Comparison of ENCODE assay signal across 14 cellular contexts in the genomic region with DNA sequence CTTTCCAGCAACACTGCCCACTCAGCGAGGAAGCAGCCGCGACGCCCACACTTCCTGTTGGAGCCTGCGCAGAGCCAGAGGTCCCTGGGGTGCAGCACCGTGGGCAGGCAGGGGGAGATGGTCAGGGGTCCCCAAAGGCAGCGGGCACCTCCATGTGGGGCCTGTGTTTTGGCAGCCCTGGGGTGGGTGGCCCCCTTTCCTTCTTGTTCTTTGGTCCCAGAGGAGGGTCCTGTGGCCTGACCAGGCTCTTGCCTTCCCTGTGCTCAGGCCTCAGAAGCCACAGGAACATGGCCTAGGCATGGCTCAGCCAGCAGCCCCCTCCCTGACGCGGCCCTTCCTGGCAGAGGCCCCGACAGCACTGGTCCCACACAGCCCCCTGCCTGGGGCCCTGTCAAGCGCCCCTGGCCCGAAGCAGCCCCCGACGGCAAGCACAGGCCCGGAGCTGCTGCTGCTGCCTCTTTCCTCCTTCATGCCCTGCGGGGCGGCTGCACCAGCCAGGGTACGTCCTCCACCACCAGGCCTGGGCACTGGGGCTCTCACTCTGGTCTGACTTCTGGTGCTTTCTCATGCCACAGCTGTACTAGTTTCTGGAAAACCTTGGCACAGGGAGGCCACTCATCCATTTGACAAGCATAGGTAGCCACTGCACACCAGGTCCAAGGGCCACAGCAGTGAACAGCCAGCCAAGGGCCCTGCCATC. TPM values are rescaled to one million over a fixed set of nuclear protein-coding genes. Genes with fewer than 3 reads are reported as not detected.
A peak's percentile ranks its signal among the peaks of the same experiment; 100 is the strongest.
DNase-seq lines count a peak whose midpoint lies in the region; ATAC-seq and TF ChIP-seq lines count a peak whose summit lies in the region.
"Had no signal": no experiment of that assay in that cellular context is flagged by ENCODE, and none has a peak within 500 bp of the region (broad histone marks: within the 10 kb centered on the region; RNA-seq: fewer than 3 reads in every experiment).

No MANE protein-coding gene starts in this region.

- ATAC-seq in T-cell (replicated peaks in 1 of 4) (no peak), GM19463 (IDR thresholded peaks at IDR 0.05; ENCODE audit: unreplicated experiment) (no peak), body of pancreas (no peak)
- ATAC-seq in stimulated activated memory B cell treated with anti-CD40 and anti-IgM and Interleukin-4, amounts not matched to agents 10 μg/mL and 1 μg/mL and 100 μg/mL, for 72 hours = no peak

- DNase-seq in activated naive CD4-positive, alpha-beta T cell (lab: John Stamatoyannopoulos, UW) = no peak
- DNase-seq in T-cell = no peak
- DNase-seq in endodermal cell = peak; percentile 42
- no peak for DNase-seq in body of pancreas
- DNase-seq in GOT3 (lab: John Stamatoyannopoulos, UW) = no peak
- DNase-seq: activated CD4-positive, alpha-beta T cell treated with anti-CD3 and anti-CD28 coated beads, Interleukin-2, amount 50 U/mL, for 48 hours; colonic mucosa; Kasumi-1; NCI-H187; NCI-H69 had no signal

- intact Hi-C loops in body of pancreas (cut with DNase I) = no loop called here

- TF ChIP-seq POLR2A in body of pancreas (IDR thresholded peaks at IDR 0.05) = no peak

- no peak overlapping the region for H3K4me3 Mint-ChIP-seq in activated naive CD4-positive, alpha-beta T cell treated with anti-CD3 and anti-CD28 coated beads, Interleukin-2, amount 50 U/mL, for 24 hours
- H3K4me3 Mint-ChIP-seq in T-cell = no peak overlapping the region
- H3K4me3 Mint-ChIP-seq in endodermal cell = no peak overlapping the region
- peak overlapping the region; percentile 32 for H3K4me3 Mint-ChIP-seq in stimulated activated memory B cell treated with anti-CD40 and anti-IgM and Interleukin-4, amounts not matched to agents 10 μg/mL and 1 μg/mL and 100 μg/mL, for 72 hours

- H3K4me1 ChIP-seq in endodermal cell (ENCODE audit: control insufficient read depth, insufficient read depth, low read length) (no peaks in the 10 kb centered on the region), body of pancreas (no peaks in the 10 kb centered on the region)

- H3K27me3 ChIP-seq in endodermal cell (ENCODE audit: control insufficient read depth, insufficient read depth, low read length, poor library complexity, severe bottlenecking) (no peaks in the 10 kb centered on the region), body of pancreas (no peaks in the 10 kb centered on the region)
- H3K27me3 ChIP-seq: colonic mucosa, vagina had no signal

- CTCF ChIA-PET in T-cell (lab: Charles Lee) = no interaction called here

- H3K4me1 Mint-ChIP-seq in activated naive CD4-positive, alpha-beta T cell treated with anti-CD3 and anti-CD28 coated beads, Interleukin-2, amount 50 U/mL, for 24 hours = peaks cover 16% of the 10 kb centered on the region
- H3K4me1 Mint-ChIP-seq in T-cell = peaks cover 12 to 21% (median 18%) of the 10 kb centered on the region in 3 donors
- no peaks in the 10 kb centered on the region for H3K4me1 Mint-ChIP-seq in endodermal cell
- peaks cover 52% of the 10 kb centered on the region for H3K4me1 Mint-ChIP-seq in stimulated activated memory B cell treated with anti-CD40 and anti-IgM and Interleukin-4, amounts not matched to agents 10 μg/mL and 1 μg/mL and 100 μg/mL, for 72 hours

- H3K27me3 Mint-ChIP-seq in activated naive CD4-positive, alpha-beta T cell treated with anti-CD3 and anti-CD28 coated beads, Interleukin-2, amount 50 U/mL, for 24 hours = no peaks in the 10 kb centered on the region
- no peaks in the 10 kb centered on the region for H3K27me3 Mint-ChIP-seq in T-cell
- no peaks in the 10 kb centered on the region for H3K27me3 Mint-ChIP-seq in endodermal cell (ENCODE audit: insufficient read depth)
- no peaks in the 10 kb centered on the region for H3K27me3 Mint-ChIP-seq in stimulated activated memory B cell treated with anti-CD40 and anti-IgM and Interleukin-4, amounts not matched to agents 10 μg/mL and 1 μg/mL and 100 μg/mL, for 72 hours

- H3K4me3 ChIP-seq in endodermal cell (ENCODE audit: low read length) (no peak overlapping the region), body of pancreas (no peak overlapping the region)
- H3K4me3 ChIP-seq: colonic mucosa, vagina had no signal

- H3K9ac ChIP-seq in endodermal cell (ENCODE audit: extremely low read depth, low read length, poor library complexity, severe bottlenecking) = no peak overlapping the region

- H3K9me3 ChIP-seq in endodermal cell (ENCODE audit: control insufficient read depth, low read length) = no peaks in the 10 kb centered on the region
- H3K9me3 ChIP-seq in body of pancreas = no peaks in the 10 kb centered on the region
- H3K9me3 ChIP-seq: colonic mucosa, vagina had no signal

- H3K36me3 ChIP-seq in endodermal cell (ENCODE audit: control insufficient read depth, insufficient read depth, low read length) (peaks cover 20% of the 10 kb centered on the region), body of pancreas (replicated peaks in 1 of 2; ENCODE audit: insufficient read depth in 1 of 2, low read depth in 2 of 2) (peaks cover 7 to 11% of the 10 kb centered on the region in 2 donors)
- H3K36me3 ChIP-seq: colonic mucosa had no signal

- TF ChIP-seq CTCF in endodermal cell (conservative IDR thresholded peaks at IDR 0.05) (no peak), body of pancreas (IDR thresholded peaks at IDR 0.05) (no peak)

- POLR2A ChIA-PET in T-cell (lab: Charles Lee) = no interaction called here

- WGBS in endodermal cell (ENCODE audit: insufficient coverage in 1 of 2, insufficient read length in 1 of 2), 2 experiments = 93 to 94% methylated on average over 12 to 18 of the region's 18 CpGs
- 71% methylated on average over 17 of the region's 18 CpGs; no CpG with 5 or more reads in 1 of the 2 donors for WGBS in body of pancreas, 2 donors

- H3K27ac ChIP-seq in endodermal cell (ENCODE audit: low read depth, low read length) (no peak overlapping the region), body of pancreas (no peak overlapping the region)
- H3K27ac ChIP-seq: colonic mucosa, vagina had no signal

- peaks cover 4% of the 10 kb centered on the region for H3K36me3 Mint-ChIP-seq in activated naive CD4-positive, alpha-beta T cell treated with anti-CD3 and anti-CD28 coated beads, Interleukin-2, amount 50 U/mL, for 24 hours
- H3K36me3 Mint-ChIP-seq in T-cell (peaks cover 28% of the 10 kb centered on the region), endodermal cell (ENCODE audit: low read depth) (peaks cover 24% of the 10 kb centered on the region)
- peaks cover 47% of the 10 kb centered on the region for H3K36me3 Mint-ChIP-seq in stimulated activated memory B cell treated with anti-CD40 and anti-IgM and Interleukin-4, amounts not matched to agents 10 μg/mL and 1 μg/mL and 100 μg/mL, for 72 hours

- peak overlapping the region; percentile 20 for H3K27ac Mint-ChIP-seq in activated naive CD4-positive, alpha-beta T cell treated with anti-CD3 and anti-CD28 coated beads, Interleukin-2, amount 50 U/mL, for 24 hours
- H3K27ac Mint-ChIP-seq in T-cell (peak overlapping the region; percentile 69 to 78), endodermal cell (no peak overlapping the region)
- H3K27ac Mint-ChIP-seq in stimulated activated memory B cell treated with anti-CD40 and anti-IgM and Interleukin-4, amounts not matched to agents 10 μg/mL and 1 μg/mL and 100 μg/mL, for 72 hours = peak overlapping the region; percentile 81

- H3K9me3 Mint-ChIP-seq in activated naive CD4-positive, alpha-beta T cell treated with anti-CD3 and anti-CD28 coated beads, Interleukin-2, amount 50 U/mL, for 24 hours = no peaks in the 10 kb centered on the region
- H3K9me3 Mint-ChIP-seq in T-cell = no peaks in the 10 kb centered on the region
- no peaks in the 10 kb centered on the region for H3K9me3 Mint-ChIP-seq in endodermal cell
- no peaks in the 10 kb centered on the region for H3K9me3 Mint-ChIP-seq in stimulated activated memory B cell treated with anti-CD40 and anti-IgM and Interleukin-4, amounts not matched to agents 10 μg/mL and 1 μg/mL and 100 μg/mL, for 72 hours

RNA-seq across cellular contexts. Expression of gene PISD, which starts 47.1 kb away (rescaled TPM):
- total RNA-seq in T-cell (10 to 100 TPM; 35.0 to 44.2 (median 39.3) TPM), endodermal cell (10 to 100 TPM; 39.1 to 43.4 TPM), body of pancreas (10 to 100 TPM; 22.3 to 31.3 TPM)
- polyA plus RNA-seq in endodermal cell (2013, experiment 1 of 2) = 29.2 TPM
- polyA plus RNA-seq in endodermal cell (2013, experiment 2 of 2) = 28.1 TPM
